Comparison of ENCODE assay signal across 8 cellular contexts in genomic region chr3:100492810-100493140, GRCh38. TPM values are rescaled to one million over a fixed set of nuclear protein-coding genes. Genes with fewer than 3 reads are reported as not detected.
DNase-seq lines count a peak whose midpoint lies in the region; ATAC-seq, FAIRE-seq and TF ChIP-seq lines count a peak whose summit lies in the region.

No MANE protein-coding gene starts in this region.

- peaks cover 11% of the 10 kb centered on the region for H3K4me1 ChIP-seq in CD8-positive, alpha-beta memory T cell (ENCODE audit: insufficient read depth, low read length)
- H3K4me1 ChIP-seq in PC-3 (ENCODE audit: insufficient read depth, low read length): peaks cover 34% of the 10 kb centered on the region

- peak overlapping the region; percentile 84 to 94 (median 86) for H3K4me3 Mint-ChIP-seq in CD8-positive, alpha-beta memory T cell

- no TSS peak for BruUV-seq in PC-3 (replicated peaks; lab: Mats Ljungman, UMichigan)

- no peak for TF ChIP-seq POLR2A in H54 (IDR thresholded peaks at IDR 0.05; ENCODE audit: low read depth, low read length)

- H2AFZ ChIP-seq in PC-3 (ENCODE audit: low read length): peak overlapping the region; percentile 98

- no peak overlapping the region for H3K27ac ChIP-seq in CD8-positive, alpha-beta memory T cell (ENCODE audit: low read depth, low read length)
- no peak overlapping the region for H3K27ac ChIP-seq in PC-3 (ENCODE audit: low read length)

- peak overlapping the region; percentile 90 for H3K4me2 ChIP-seq in PC-3 (ENCODE audit: low read length)

- H3K4me1 Mint-ChIP-seq in CD8-positive, alpha-beta memory T cell: peaks cover 12 to 16% (median 13%) of the 10 kb centered on the region in 3 donors

- no peaks in the 10 kb centered on the region for H3K9me3 ChIP-seq in CD8-positive, alpha-beta memory T cell (ENCODE audit: low read length)
- H3K9me3 ChIP-seq in PC-3 (ENCODE audit: low read length): no peaks in the 10 kb centered on the region

- FAIRE-seq in H54 (lab: Jason Lieb, UNC): no peak

- peak overlapping the region; percentile 55 for H3K9ac ChIP-seq in PC-3 (ENCODE audit: low read length)

- no peaks in the 10 kb centered on the region for H3K36me3 Mint-ChIP-seq in CD8-positive, alpha-beta memory T cell

- intact Hi-C loops in PC-3 (cut with micrococcal nuclease): loop anchor here (1.0 to 2.0 kb wide), 2 partner anchors 62 to 98 kb away; no protein-coding TSS in a partner anchor

- peaks cover 16 to 21% of the 10 kb centered on the region in 2 donors for H3K27me3 Mint-ChIP-seq in CD8-positive, alpha-beta memory T cell

- peak overlapping the region in 5 of 8 donors; percentile 64 to 94 (median 76) for H3K27ac Mint-ChIP-seq in CD8-positive, alpha-beta memory T cell

- no peaks in the 10 kb centered on the region for H4K20me1 ChIP-seq in PC-3 (ENCODE audit: low read length)

- peak overlapping the region; percentile 61 for H3K4me3 ChIP-seq in CD8-positive, alpha-beta memory T cell (ENCODE audit: low read length)
- H3K4me3 ChIP-seq in PC-3 (ENCODE audit: low read length) (peak overlapping the region; percentile 79), epithelial cell of proximal tubule (ENCODE audit: low read depth, low read length) (peak overlapping the region; percentile 70)

- H3K27me3 ChIP-seq in CD8-positive, alpha-beta memory T cell (ENCODE audit: insufficient read depth, low read length, poor library complexity, severe bottlenecking): peaks cover 5% of the 10 kb centered on the region
- no peaks in the 10 kb centered on the region for H3K27me3 ChIP-seq in PC-3 (ENCODE audit: low read length)

- no peaks in the 10 kb centered on the region for H3K9me2 ChIP-seq in PC-3 (replicated peaks; ENCODE audit: low read length)

- peaks cover 0 to 2% (median 0%) of the 10 kb centered on the region in 5 donors for H3K9me3 Mint-ChIP-seq in CD8-positive, alpha-beta memory T cell

- TF ChIP-seq CTCF in PC-3 (conservative IDR thresholded peaks at IDR 0.05; ENCODE audit: low read depth, low read length): no peak
- no peak for TF ChIP-seq CTCF in epithelial cell of proximal tubule (conservative IDR thresholded peaks at IDR 0.05; ENCODE audit: low read depth, low read length)
- TF ChIP-seq CTCF in omental fat pad (IDR thresholded peaks at IDR 0.05): no peak
- TF ChIP-seq CTCF in GM10266 (IDR thresholded peaks at IDR 0.05; ENCODE audit: control insufficient read depth, insufficient read depth, low read depth, missing control alignments): no peak

- CTCF ChIA-PET in CD8-positive, alpha-beta memory T cell (lab: Charles Lee): interaction anchor here (1.0 to 1.3 kb wide), 2 partner anchors 23 to 30 kb away, joined by 3 to 4 read pairs; no protein-coding TSS in a partner anchor
- CTCF ChIA-PET in PC-3 (lab: Charles Lee): interaction anchor here (0.6 to 1.0 kb wide), 4 partner anchors 30 to 98 kb away, joined by 5 to 9 read pairs (median 6); no protein-coding TSS in a partner anchor

- POLR2A ChIA-PET in CD8-positive, alpha-beta memory T cell (lab: Charles Lee): interaction anchor here (0.6 kb wide), 1 partner anchor 158 kb away, joined by 8 read pairs; the partner anchor contains the start of gene NIT2
- POLR2A ChIA-PET in PC-3 (lab: Charles Lee; ENCODE audit: unreplicated experiment): interaction anchor here (0.5 to 1.0 kb wide), 6 partner anchors 23 to 252 kb away, joined by 3 to 13 read pairs (median 3); partner anchors contain the start of gene LNP1

- no peak for DNase-seq in CD8-positive, alpha-beta memory T cell
- DNase-seq in PC-3 (peak; percentile 38), epithelial cell of proximal tubule (ENCODE audit: low read depth) (no peak), omental fat pad (ENCODE audit: low spot score) (no peak), NCI-H1694 (lab: John Stamatoyannopoulos, UW) (no peak), H54 (ENCODE audit: insufficient read length, low spot score) (no peak), GM10266 (ENCODE audit: extremely low spot score) (no peak)

- no peaks in the 10 kb centered on the region for H3K79me2 ChIP-seq in PC-3 (ENCODE audit: low read length)

- no peaks in the 10 kb centered on the region for H3K36me3 ChIP-seq in CD8-positive, alpha-beta memory T cell (ENCODE audit: insufficient read depth, low read length)
- H3K36me3 ChIP-seq in PC-3 (ENCODE audit: low read depth, low read length): no peaks in the 10 kb centered on the region

- ATAC-seq in PC-3: peak; percentile 3
- ATAC-seq in omental fat pad (ENCODE audit: low FRiP score): peak; percentile 14
- ATAC-seq in HG03108 (IDR thresholded peaks at IDR 0.05; ENCODE audit: unreplicated experiment): no peak

- H3F3A ChIP-seq in PC-3 (ENCODE audit: low read length, unreplicated experiment): peaks cover 16% of the 10 kb centered on the region

RNA-seq across cellular contexts. Expression of gene TMEM45A, which starts 0.4 kb away (rescaled TPM):
- under 1 TPM; 0.44 to 0.50 TPM for total RNA-seq in CD8-positive, alpha-beta memory T cell
- not detected for polyA plus RNA-seq in CD8-positive, alpha-beta memory T cell
- 7.6 and 9.4 TPM in 2 replicates for total RNA-seq in PC-3 (2014; rRNA removed)
- total RNA-seq in epithelial cell of proximal tubule: 1.8 and 2.1 TPM in 2 replicates
- 10 to 100 TPM in 3 of 4 donors, 1 to 10 TPM in 1; 6.8 to 36.7 (median 26.1) TPM for total RNA-seq in omental fat pad
